In the genomic region with DNA sequence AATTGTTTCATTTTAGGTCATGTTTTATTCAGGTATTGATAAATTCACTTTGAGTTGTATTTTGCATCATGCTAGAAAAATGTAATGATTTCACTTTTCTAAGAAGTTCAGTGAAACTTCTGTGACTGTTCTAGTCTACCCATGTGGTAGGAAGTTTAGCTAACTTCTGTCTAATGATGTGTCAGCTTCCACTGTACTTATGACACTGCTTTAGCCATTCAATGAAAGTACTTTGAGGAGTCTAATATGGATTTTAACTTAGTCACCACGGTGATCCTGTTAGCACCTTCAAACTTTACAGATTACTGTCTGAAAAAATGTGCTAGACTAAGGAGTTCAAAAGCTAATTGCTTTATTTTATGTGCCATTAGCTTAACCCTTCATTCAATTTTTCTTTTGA, we compare ENCODE assay signal across 20 cellular contexts.
"Had no signal": no experiment of that assay in that cellular context is flagged by ENCODE, and none has a peak within 500 bp of the region (broad histone marks: within the 10 kb centered on the region; RNA-seq: fewer than 3 reads in every experiment).

No MANE protein-coding gene starts in this region.

- H3K27me3 ChIP-seq: hepatocyte, tibial nerve, vagina had no signal

- H3K4me2 ChIP-seq: hepatocyte had no signal

- H2AFZ ChIP-seq: hepatocyte had no signal

- H3K36me3 ChIP-seq: left ventricle myocardium inferior, tibial nerve, vagina had no signal

- H3K27ac ChIP-seq: hepatocyte, left ventricle myocardium inferior, tibial nerve, vagina had no signal

- H3K4me3 ChIP-seq: hepatocyte, left ventricle myocardium inferior, tibial nerve, vagina had no signal

- H3K4me1 ChIP-seq: left ventricle myocardium inferior, tibial nerve, vagina had no signal

- H3K9me3 ChIP-seq: vagina had no signal

- DNase-seq: activated CD4-positive, alpha-beta memory T cell treated with anti-CD3 and anti-CD28 coated beads, Interleukin-2, amount 10 ng/mL, durations not matched to agents 7 days and 5 days; activated CD4-positive, alpha-beta T cell treated with anti-CD3 and anti-CD28 coated beads for 36 hours; activated effector memory CD4-positive, alpha-beta T cell treated with anti-CD3 and anti-CD28 coated beads, Interleukin-2, amount 50 U/mL, for 16 hours; activated T-cell treated with anti-CD3 and anti-CD28 coated beads, Interleukin-2, amount 50 U/mL, for 48 hours; endodermal cell; erythroblast; left ventricle myocardium inferior; mesendoderm; nucleus accumbens; right cardiac atrium; small intestine; stimulated activated CD4-positive, alpha-beta T cell treated with anti-CD3 and anti-CD28 coated beads, Interleukin-4, amount 100 ng/mL, for 4 hours; stimulated activated CD8-positive, alpha-beta memory T cell treated with anti-CD3 and anti-CD28 coated beads, Interleukin-4, amount 100 ng/mL, for 48 hours; stimulated activated naive CD4-positive, alpha-beta T cell treated with Interleukin-2 at 50 U/mL for 16 hours; substantia nigra; T-helper 17 cell had no signal

- FAIRE-seq: keratinocyte, small intestine had no signal
